In genomic region chr10:123014772-123015171, GRCh38 we compare ENCODE assay signal across 23 cellular contexts.
"Had no signal": no experiment of that assay in that cellular context is flagged by ENCODE, and none has a peak within 500 bp of the region (broad histone marks: within the 10 kb centered on the region; RNA-seq: fewer than 3 reads in every experiment).

No MANE protein-coding gene starts in this region.

- H3K4me3 Mint-ChIP-seq: dendritic cell treated with granulocyte-macrophage colony-stimulating factor and Interleukin-4, amounts not matched to agents 40 ng/mL and 50 ng/mL, for 4 days; memory B cell; naive thymus-derived CD4-positive, alpha-beta T cell had no signal

- H3K36me3 ChIP-seq: colonic mucosa, heart left ventricle, lower lobe of right lung had no signal

- H3K27ac ChIP-seq: colonic mucosa, foreskin keratinocyte, gastroesophageal sphincter, heart left ventricle, left ventricle myocardium inferior, lower lobe of right lung had no signal

- H3K4me3 ChIP-seq: colonic mucosa, gastroesophageal sphincter, heart left ventricle, left ventricle myocardium inferior, lower lobe of right lung had no signal

- H3K27me3 ChIP-seq: colonic mucosa, foreskin keratinocyte, gastroesophageal sphincter, heart left ventricle had no signal

- H3K4me1 ChIP-seq: colonic mucosa, foreskin keratinocyte had no signal

- H3K27me3 Mint-ChIP-seq: dendritic cell treated with granulocyte-macrophage colony-stimulating factor and Interleukin-4, amounts not matched to agents 40 ng/mL and 50 ng/mL, for 4 days; memory B cell; naive thymus-derived CD4-positive, alpha-beta T cell had no signal

- ATAC-seq: gastroesophageal sphincter; heart left ventricle; left colon; left lobe of liver; lower lobe of right lung; naive thymus-derived CD4-positive, alpha-beta T cell had no signal

- H3K9me3 Mint-ChIP-seq: dendritic cell treated with granulocyte-macrophage colony-stimulating factor and Interleukin-4, amounts not matched to agents 40 ng/mL and 50 ng/mL, for 4 days; memory B cell had no signal

- FAIRE-seq: endothelial cell of umbilical vein, frontal cortex, islet of Langerhans, kidney had no signal

- H3K27ac Mint-ChIP-seq: dendritic cell treated with granulocyte-macrophage colony-stimulating factor and Interleukin-4, amounts not matched to agents 40 ng/mL and 50 ng/mL, for 4 days; memory B cell; naive thymus-derived CD4-positive, alpha-beta T cell had no signal

- DNase-seq: cerebellar nuclear complex; colonic mucosa; cortex of kidney; effector CD4-positive, alpha-beta T cell; effector memory CD4-positive, alpha-beta T cell; heart left ventricle; hippocampal formation; kidney; kidney glomerular epithelial cell; left colon; left ventricle myocardium inferior; lower lobe of right lung; mesendoderm; midbrain; naive thymus-derived CD4-positive, alpha-beta T cell had no signal

- H3K9me3 ChIP-seq: colonic mucosa, gastroesophageal sphincter, heart left ventricle, left ventricle myocardium inferior, lower lobe of right lung had no signal
